ENCODE assay signal across 9 cellular contexts in genomic region chr4:165378398-165378762, GRCh38. TPM values are rescaled to one million over a fixed set of nuclear protein-coding genes. Genes with fewer than 3 reads are reported as not detected.
A peak's percentile ranks its signal among the peaks of the same experiment; 100 is the strongest.
DNase-seq lines count a peak whose midpoint lies in the region; FAIRE-seq and TF ChIP-seq lines count a peak whose summit lies in the region.
"Had no signal": no experiment of that assay in that cellular context is flagged by ENCODE, and none has a peak within 500 bp of the region (broad histone marks: within the 10 kb centered on the region; RNA-seq: fewer than 3 reads in every experiment).

No MANE protein-coding gene starts in this region.

- peaks cover 4% of the 10 kb centered on the region for H3K79me2 ChIP-seq in astrocyte (ENCODE audit: insufficient read depth, low read length)

- peak overlapping the region; percentile 14 for H3K4me3 Mint-ChIP-seq in T-helper 1 cell treated with Interleukin-12 subunit alpha and Interleukin-12 subunit beta and Interleukin-4 antibody, amounts not matched to agents 30 μg/mL and 1 μg/mL, for 36 hours
- H3K4me3 Mint-ChIP-seq in astrocyte (ENCODE audit: unreplicated experiment) = peak overlapping the region; percentile 87

- peak overlapping the region; percentile 87 for H2AFZ ChIP-seq in astrocyte (ENCODE audit: low read depth, low read length)

- FAIRE-seq in astrocyte (lab: Jason Lieb, UNC) = no peak

- no peaks in the 10 kb centered on the region for H3K27me3 ChIP-seq in astrocyte (ENCODE audit: insufficient read depth, low read length)
- no peaks in the 10 kb centered on the region for H3K27me3 ChIP-seq in layer of hippocampus (ENCODE audit: control insufficient read depth, insufficient read depth, low read length)
- H3K27me3 ChIP-seq: BLaER1 had no signal

- H3K9ac ChIP-seq in astrocyte (ENCODE audit: low read length) = peak overlapping the region; percentile 73
- H3K9ac ChIP-seq: BLaER1 had no signal

- no peaks in the 10 kb centered on the region for H3K4me1 Mint-ChIP-seq in T-helper 1 cell treated with Interleukin-12 subunit alpha and Interleukin-12 subunit beta and Interleukin-4 antibody, amounts not matched to agents 30 μg/mL and 1 μg/mL, for 36 hours (ENCODE audit: low read depth)
- H3K4me1 Mint-ChIP-seq in astrocyte (ENCODE audit: low read depth, unreplicated experiment) = peaks cover 24% of the 10 kb centered on the region

- peak overlapping the region; percentile 57 for H3K27ac ChIP-seq in astrocyte (ENCODE audit: low read depth, low read length)
- H3K27ac ChIP-seq in layer of hippocampus (ENCODE audit: low read depth, low read length) = peak overlapping the region; percentile 83
- H3K27ac ChIP-seq: BLaER1 had no signal

- peak overlapping the region; percentile 68 for H3K4me3 ChIP-seq in astrocyte (ENCODE audit: insufficient read depth, low read depth, low read length)

- no peaks in the 10 kb centered on the region for H3K9me3 Mint-ChIP-seq in T-helper 1 cell treated with Interleukin-12 subunit alpha and Interleukin-12 subunit beta and Interleukin-4 antibody, amounts not matched to agents 30 μg/mL and 1 μg/mL, for 36 hours
- H3K9me3 Mint-ChIP-seq in astrocyte (ENCODE audit: unreplicated experiment) = no peaks in the 10 kb centered on the region

- H3K9me3 ChIP-seq in astrocyte (ENCODE audit: insufficient read depth, low read depth, low read length) = no peaks in the 10 kb centered on the region

- H4K20me1 ChIP-seq in astrocyte (ENCODE audit: insufficient read depth, low read length) = no peaks in the 10 kb centered on the region
- H4K20me1 ChIP-seq: BLaER1 had no signal

- no peak overlapping the region for H3K27ac Mint-ChIP-seq in T-helper 1 cell treated with Interleukin-12 subunit alpha and Interleukin-12 subunit beta and Interleukin-4 antibody, amounts not matched to agents 30 μg/mL and 1 μg/mL, for 36 hours
- peak overlapping the region; percentile 85 for H3K27ac Mint-ChIP-seq in astrocyte (ENCODE audit: unreplicated experiment)

- H3K4me1 ChIP-seq in astrocyte (ENCODE audit: insufficient read depth, low read length) = peaks cover 4% of the 10 kb centered on the region

- peak overlapping the region; percentile 89 for H3K4me2 ChIP-seq in astrocyte (ENCODE audit: low read length)
- H3K4me2 ChIP-seq: BLaER1 had no signal

- no peak for DNase-seq in T-helper 1 cell
- no peak for DNase-seq in astrocyte (ENCODE audit: low read depth)
- peak; percentile 60 for DNase-seq in superior temporal gyrus (ENCODE audit: extremely low spot score)
- DNase-seq in DMS114 treated with DMSO at 0.1 percent for 48 hours (lab: John Stamatoyannopoulos, UW; ENCODE audit: unreplicated experiment) = no peak
- no peak for DNase-seq in effector CD4-positive, alpha-beta T cell
- DNase-seq in ACHN = no peak

- TF ChIP-seq CTCF in astrocyte (IDR thresholded peaks at IDR 0.05; ENCODE audit: insufficient read depth, low read depth, low read length) = no peak

- H3K27me3 Mint-ChIP-seq in T-helper 1 cell treated with Interleukin-12 subunit alpha and Interleukin-12 subunit beta and Interleukin-4 antibody, amounts not matched to agents 30 μg/mL and 1 μg/mL, for 36 hours (ENCODE audit: low read depth) = peaks cover 80% of the 10 kb centered on the region
- H3K27me3 Mint-ChIP-seq in astrocyte (ENCODE audit: low read depth, unreplicated experiment) = peaks cover 8% of the 10 kb centered on the region

- no peaks in the 10 kb centered on the region for H3K36me3 ChIP-seq in astrocyte (ENCODE audit: insufficient read depth, low read length)
- H3K36me3 ChIP-seq: BLaER1 had no signal

- H3K36me3 Mint-ChIP-seq in T-helper 1 cell treated with Interleukin-12 subunit alpha and Interleukin-12 subunit beta and Interleukin-4 antibody, amounts not matched to agents 30 μg/mL and 1 μg/mL, for 36 hours (ENCODE audit: low read depth) = peaks cover 2% of the 10 kb centered on the region
- no peaks in the 10 kb centered on the region for H3K36me3 Mint-ChIP-seq in astrocyte (ENCODE audit: low read depth, unreplicated experiment)

- in situ Hi-C loops in ACHN (cut with HindIII; ENCODE audit: low pct_ligation_motif_present, low pct_unique_long_range_greater_than_20kb, low sequenced_read_pairs) = no loop called here

RNA-seq across cellular contexts. Expression of gene CPE, which starts 0.4 kb away (rescaled TPM):
- total RNA-seq in astrocyte = 380 and 385 TPM in 2 replicates

RNA-seq across cellular contexts. Expression of gene MSMO1, which starts 50.9 kb away (rescaled TPM):
- 136 and 179 TPM in 2 replicates for total RNA-seq in astrocyte
